ENCODE assay signal across 12 cellular contexts in the genomic region with DNA sequence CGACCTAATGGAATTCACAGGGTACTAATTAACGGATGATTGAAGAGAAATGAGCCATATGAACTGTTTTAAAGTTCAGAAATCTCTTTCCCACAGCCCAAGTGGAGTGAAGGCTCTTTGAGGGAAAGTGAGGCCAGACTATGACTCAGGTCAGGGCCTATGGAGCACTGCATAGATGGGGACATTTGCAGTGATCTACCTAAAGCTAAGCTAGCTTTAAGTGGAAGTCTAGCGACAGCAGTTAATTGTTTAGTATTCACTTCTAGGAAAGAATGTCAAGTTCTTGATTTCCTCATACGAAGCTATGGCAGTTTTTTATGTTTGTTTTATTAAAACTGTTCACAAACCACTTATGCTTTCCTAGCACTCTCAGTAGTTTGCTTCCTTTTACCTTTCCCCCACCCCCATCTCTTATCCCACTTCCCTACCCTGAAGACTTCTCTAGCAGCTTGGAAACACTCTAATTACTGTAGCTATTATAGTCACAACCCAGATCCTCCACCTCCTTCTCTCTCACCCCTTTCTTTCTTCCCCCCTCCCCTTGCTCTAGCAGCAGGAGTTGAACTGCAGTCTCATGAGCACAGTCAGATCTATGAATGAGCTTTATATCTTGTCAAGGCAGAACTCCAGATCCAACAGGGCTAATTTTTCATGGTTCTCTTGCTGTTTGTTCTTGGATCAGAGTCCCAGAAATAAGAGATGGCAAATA. TPM values are rescaled to one million over a fixed set of nuclear protein-coding genes. Genes with fewer than 3 reads are reported as not detected.
A peak's percentile ranks its signal among the peaks of the same experiment; 100 is the strongest.
DNase-seq lines count a peak whose midpoint lies in the region; ATAC-seq, FAIRE-seq and TF ChIP-seq lines count a peak whose summit lies in the region.
"Had no signal": no experiment of that assay in that cellular context is flagged by ENCODE, and none has a peak within 500 bp of the region (broad histone marks: within the 10 kb centered on the region; RNA-seq: fewer than 3 reads in every experiment).

No MANE protein-coding gene starts in this region.

- DNase-seq in ELF-1 (ENCODE audit: low read depth, low spot score) (peak; percentile 14), IMR-90 (no peak), K562 (ENCODE audit: extremely low read depth in 1 of 4, low spot score in 3 of 4) (peak in 1 of 4 experiments; percentile 26), aorta (no peak), cerebellar nuclear complex (lab: John Stamatoyannopoulos, UW) (no peak)
- DNase-seq in naive thymus-derived CD8-positive, alpha-beta T cell, result no peak
- DNase-seq: activated CD4-positive, alpha-beta T cell treated with anti-CD3 and anti-CD28 coated beads for 4 hours; activated naive CD4-positive, alpha-beta T cell treated with anti-CD3 and anti-CD28 coated beads for 36 hours; NCI-H1694 had no signal

- TF ChIP-seq RAD21 in IMR-90 (IDR thresholded peaks at IDR 0.05; ENCODE audit: low read length) (no peak), K562 (CRISPR knock-in tag; conservative IDR thresholded peaks at IDR 0.05 in 1 of 2, IDR thresholded peaks at IDR 0.05 in 1 of 2) (no peak)

- H3K27ac Mint-ChIP-seq in naive thymus-derived CD8-positive, alpha-beta T cell, result peak overlapping the region; percentile 4 to 89 (median 52)
- H3K27ac Mint-ChIP-seq: activated naive CD4-positive, alpha-beta T cell treated with anti-CD3 and anti-CD28 coated beads for 36 hours had no signal

- no peak; the same call in 1 of the 2 replicates for ATAC-seq in IMR-90 (ENCODE audit: low read depth)
- ATAC-seq in K562, result peak; percentile 34
- ATAC-seq in naive thymus-derived CD8-positive, alpha-beta T cell, result peak in 1 of 2 donors; percentile 33
- no peak for ATAC-seq in HG03378 (IDR thresholded peaks at IDR 0.05; ENCODE audit: unreplicated experiment)
- ATAC-seq in HG03439 (IDR thresholded peaks at IDR 0.05; ENCODE audit: unreplicated experiment), result no peak
- no peak for ATAC-seq in aorta (ENCODE audit: low FRiP score)

- H3K27me3 Mint-ChIP-seq in naive thymus-derived CD8-positive, alpha-beta T cell, result no peaks in the 10 kb centered on the region

- H3K4me1 Mint-ChIP-seq in naive thymus-derived CD8-positive, alpha-beta T cell, result peaks cover 34 to 81% (median 75%) of the 10 kb centered on the region in 4 donors

- H3K4me3 Mint-ChIP-seq in naive thymus-derived CD8-positive, alpha-beta T cell, result peak overlapping the region in 9 of 10 donors; percentile 6 to 67 (median 40)
- H3K4me3 Mint-ChIP-seq: activated naive CD4-positive, alpha-beta T cell treated with anti-CD3 and anti-CD28 coated beads for 36 hours had no signal

- H3K79me1 ChIP-seq in IMR-90 (ENCODE audit: low read depth in 1 of 2, low read length in 2 of 2), result peaks cover 39 to 89% of the 10 kb centered on the region in 2 experiments

- H3K36me3 ChIP-seq in IMR-90 (ENCODE audit: control insufficient read depth, insufficient read depth, low read length) (peaks cover 6% of the 10 kb centered on the region; the same call in 1 of the 2 replicates), K562 (ENCODE audit: control insufficient read depth, insufficient read depth, low read length) (peaks cover 40% of the 10 kb centered on the region), aorta (ENCODE audit: control insufficient read depth in 1 of 2, insufficient read depth in 2 of 2, low read length in 1 of 2) (no peaks in the 10 kb centered on the region)

- H3K18ac ChIP-seq in IMR-90 (ENCODE audit: low read depth, low read length), result no peak overlapping the region

- no peak overlapping the region for H2BK5ac ChIP-seq in IMR-90 (ENCODE audit: low read depth, low read length, poor library complexity, severe bottlenecking)

- no peak overlapping the region for H2BK20ac ChIP-seq in IMR-90 (ENCODE audit: low read depth, low read length)

- H2AFZ ChIP-seq in IMR-90 (replicated peaks; ENCODE audit: low read length, poor library complexity) (no peak overlapping the region), K562 (ENCODE audit: low read depth, low read length) (no peak overlapping the region)

- no peak overlapping the region for H4K8ac ChIP-seq in IMR-90 (ENCODE audit: low read depth in 2 of 2, low read length in 2 of 2)

- H3K27me3 ChIP-seq in IMR-90 (ENCODE audit: control insufficient read depth, insufficient read depth, low read length), result no peaks in the 10 kb centered on the region
- H3K27me3 ChIP-seq in K562 (ENCODE audit: control insufficient read depth in 2 of 2, insufficient read depth in 2 of 2, low read length in 2 of 2), result no peaks in the 10 kb centered on the region
- no peaks in the 10 kb centered on the region for H3K27me3 ChIP-seq in aorta (ENCODE audit: control insufficient read depth in 1 of 2, insufficient read depth in 2 of 2, low read length in 1 of 2)

- H3K79me2 ChIP-seq in K562 (ENCODE audit: control insufficient read depth, insufficient read depth, low read length), result peaks cover 95% of the 10 kb centered on the region

- no peak overlapping the region for H3K56ac ChIP-seq in IMR-90 (ENCODE audit: extremely low read depth, insufficient read depth, low read length)

- H2AK5ac ChIP-seq in IMR-90 (ENCODE audit: low read depth, low read length), result no peak overlapping the region

- no peak overlapping the region for H3K27ac ChIP-seq in IMR-90 (ENCODE audit: insufficient read depth, low read length)
- peak overlapping the region; percentile 22; the same call in 2 of the 3 replicates for H3K27ac ChIP-seq in K562 (ENCODE audit: extremely low read depth, low read depth, low read length)
- no peak overlapping the region for H3K27ac ChIP-seq in aorta (ENCODE audit: low read depth in 1 of 2, low read length in 2 of 2)
- H3K27ac ChIP-seq: coronary artery had no signal

- H3K9me3 ChIP-seq in IMR-90 (ENCODE audit: control insufficient read depth, insufficient read depth, low read length) (no peaks in the 10 kb centered on the region), K562 (replicated peaks; ENCODE audit: control insufficient read depth, insufficient read depth, low read depth, low read length) (no peaks in the 10 kb centered on the region), aorta (ENCODE audit: control insufficient read depth, low read length) (no peaks in the 10 kb centered on the region)

- no peak overlapping the region for H4K5ac ChIP-seq in IMR-90 (ENCODE audit: low read depth, low read length)

- H3K9me1 ChIP-seq in IMR-90 (ENCODE audit: insufficient read depth, low read length) (peaks cover 10% of the 10 kb centered on the region), K562 (ENCODE audit: control insufficient read depth, insufficient read depth, low read length) (peaks cover 3% of the 10 kb centered on the region)

- H3K9ac ChIP-seq in IMR-90 (ENCODE audit: low read depth, low read length) (no peak overlapping the region), K562 (ENCODE audit: insufficient read depth in 1 of 2, low read depth in 2 of 2, low read length in 2 of 2) (no peak overlapping the region)

- H3K36me3 Mint-ChIP-seq in naive thymus-derived CD8-positive, alpha-beta T cell, result peaks cover 0 to 45% (median 5%) of the 10 kb centered on the region in 3 donors

- intact Hi-C loops in IMR-90 (cut with micrococcal nuclease), result no loop called here
- intact Hi-C loops in K562 (cut with micrococcal nuclease), result no loop called here
- intact Hi-C loops in aorta (cut with DNase I), result no loop called here

- H4K20me1 ChIP-seq in IMR-90 (ENCODE audit: insufficient read depth, low read length) (peaks cover 76% of the 10 kb centered on the region), K562 (replicated peaks; ENCODE audit: control insufficient read depth, insufficient read depth, low read length) (peaks cover 13% of the 10 kb centered on the region; the same call in 1 of the 2 replicates)

- BruUV-seq in IMR-90 (replicated peaks; lab: Mats Ljungman, UMichigan) (no TSS peak), K562 (replicated peaks; lab: Mats Ljungman, UMichigan) (no TSS peak)

- no peaks in the 10 kb centered on the region for H3K9me3 Mint-ChIP-seq in naive thymus-derived CD8-positive, alpha-beta T cell
- H3K9me3 Mint-ChIP-seq: activated naive CD4-positive, alpha-beta T cell treated with anti-CD3 and anti-CD28 coated beads for 36 hours had no signal

- H2BK15ac ChIP-seq in IMR-90 (ENCODE audit: low read depth, low read length), result no peak overlapping the region

- 0 out of 2 replicates have a peak overlapping the region, but pooled peaks have one; percentile 2 for H3K23ac ChIP-seq in IMR-90 (ENCODE audit: low read depth, low read length)

- no CpG with 5 or more reads among the region's 4 CpGs for WGBS in IMR-90 (ENCODE audit: extremely low coverage in 2 of 2, insufficient read length in 1 of 2), 2 experiments
- 30% methylated on average over 4 of the region's 4 CpGs for WGBS in K562 (ENCODE audit: insufficient coverage, low coverage, missing lambda C conversion rate)
- WGBS in aorta, 2 donors, result 65 to 73% methylated on average over 4 of the region's 4 CpGs

- peak; percentile 58 for FAIRE-seq in K562 (lab: Jason Lieb, UNC)

- no peak overlapping the region for H3K4ac ChIP-seq in IMR-90 (ENCODE audit: low read depth, low read length)

- dilution Hi-C loops in IMR-90 (cut with HindIII; ENCODE audit: low sequenced_read_pairs, unreplicated experiment), result no loop called here

- no peak overlapping the region for H2BK120ac ChIP-seq in IMR-90 (ENCODE audit: low read depth, low read length)

- TF ChIP-seq EP300 in K562 (IDR thresholded peaks at IDR 0.05; ENCODE audit: low read length), result no peak

- H3K4me2 ChIP-seq in IMR-90 (ENCODE audit: low read depth, low read length) (0 out of 2 replicates have a peak overlapping the region, but pooled peaks have one; percentile 41), K562 (ENCODE audit: insufficient read depth, low read length) (peak overlapping the region; percentile 6; the same call in 1 of the 2 replicates)

- TF ChIP-seq POLR2A in IMR-90 (IDR thresholded peaks at IDR 0.05; ENCODE audit: low read depth, low read length), result no peak
- TF ChIP-seq POLR2A in K562 (conservative IDR thresholded peaks at IDR 0.05), result no peak

- no peak for TF ChIP-seq CTCF in IMR-90 (conservative IDR thresholded peaks at IDR 0.05; ENCODE audit: low read depth, low read length)
- no peak for TF ChIP-seq CTCF in K562 (IDR thresholded peaks at IDR 0.05 in 2 of 3, conservative IDR thresholded peaks at IDR 0.05 in 1 of 3; ENCODE audit: insufficient read depth in 2 of 3, low read depth in 1 of 3, low read length in 3 of 3)

- peak overlapping the region; percentile 24; the same call in 1 of the 2 replicates for H3K14ac ChIP-seq in IMR-90 (replicated peaks; ENCODE audit: low read depth, low read length)

- in situ Hi-C loops in IMR-90 (cut with MboI; ENCODE audit: low sequenced_read_pairs), result no loop called here
- in situ Hi-C loops in K562 (cut with MboI), result no loop called here

- H3K4me3 ChIP-seq in IMR-90 (ENCODE audit: insufficient read depth, low read depth, low read length) (no peak overlapping the region), K562 (no peak overlapping the region), aorta (ENCODE audit: low read length in 2 of 2) (no peak overlapping the region)
- H3K4me3 ChIP-seq: coronary artery had no signal

- CTCF ChIA-PET in IMR-90 (lab: Yijun Ruan, JAX), result no interaction called here
- CTCF ChIA-PET in K562 (lab: Yijun Ruan, JAX; ENCODE audit: low intra/inter-chr PET ratio), result no interaction called here

- POLR2A ChIA-PET in IMR-90 (lab: Charles Lee; ENCODE audit: unreplicated experiment) (no interaction called here), K562 (lab: Yijun Ruan, JAX) (interaction anchor here (0.8 to 4.9 kb wide), 3 partner anchors 14 to 28 kb away, joined by 3 to 38 read pairs (median 3); no protein-coding TSS in a partner anchor)
- POLR2A ChIA-PET in naive thymus-derived CD8-positive, alpha-beta T cell (lab: Charles Lee), result interaction anchor here (0.5 to 2.0 kb wide), 2 partner anchors 11 to 183 kb away, joined by 6 to 8 read pairs; no protein-coding TSS in a partner anchor

- H3K4me1 ChIP-seq in IMR-90 (ENCODE audit: control insufficient read depth, insufficient read depth, low read length) (peaks cover 10% of the 10 kb centered on the region), K562 (replicated peaks in 1 of 2; ENCODE audit: control insufficient read depth in 2 of 2, insufficient read depth in 2 of 2, low read length in 2 of 2) (peaks cover 13 to 37% of the 10 kb centered on the region in 2 experiments; a peak in 4 of 5 replicates), aorta (ENCODE audit: control insufficient read depth in 1 of 2, insufficient read depth in 2 of 2, low read length in 2 of 2) (peaks cover 4 to 11% of the 10 kb centered on the region in 2 donors)

- H2AK9ac ChIP-seq in IMR-90 (replicated peaks; ENCODE audit: low read depth, low read length, poor library complexity), result no peak overlapping the region

- H4K91ac ChIP-seq in IMR-90 (ENCODE audit: insufficient read depth, low read depth, low read length), result no peak overlapping the region

RNA-seq across cellular contexts. Expression of gene ZNF609, which starts 6.2 kb away (rescaled TPM):
- 10.4 and 12.2 TPM in 2 replicates for total RNA-seq in IMR-90 (2012; rRNA removed)
- 12.5 and 12.6 TPM in 2 replicates for polyA plus RNA-seq in IMR-90 (2012; rRNA removed)
- polyA plus RNA-seq in IMR-90 (2012; cell fraction: cytosol; rRNA removed), result 6.4 and 6.7 TPM in 2 replicates
- polyA plus RNA-seq in IMR-90 (2012; cell fraction: nucleus; rRNA removed; ENCODE audit: low replicate concordance), result 9.3 and 18.1 TPM in 2 replicates
- total RNA-seq in K562 (2011; cell fraction: chromatin; rRNA removed; ENCODE audit: low replicate concordance), result 86.9 and 163 TPM in 2 replicates
- total RNA-seq in K562 (2011; cell fraction: nucleolus; rRNA removed), result 41.4 and 47.1 TPM in 2 replicates
- 93.0 and 141 TPM in 2 replicates for total RNA-seq in K562 (2011; cell fraction: nucleoplasm; rRNA removed)
- total RNA-seq in K562 (2014; rRNA removed), result 17.1 and 18.2 TPM in 2 replicates
- 21.9 and 23.5 TPM in 2 replicates for total RNA-seq in K562 (2014; rRNA removed; fragmentation: Illumina TruSeq; extraction: Trizol)
- 17.8 and 19.6 TPM in 2 replicates for total RNA-seq in K562 (2015; rRNA removed; fragmentation: Illumina TruSeq; extraction: Trizol)
- total RNA-seq in K562 (2021), result 38.4 and 38.7 TPM in 2 replicates
- polyA plus RNA-seq in K562 (2011; rRNA removed), result 21.3 TPM in 2 replicates
- 11.0 and 11.1 TPM in 2 replicates for polyA plus RNA-seq in K562 (2011; cell fraction: cytosol; rRNA removed)
- 29.8 and 33.7 TPM in 2 replicates for polyA plus RNA-seq in K562 (2011; cell fraction: nucleus; rRNA removed)
- polyA plus RNA-seq in K562 (2012), result 18.5 and 21.6 TPM in 2 replicates
- polyA plus RNA-seq in K562 (2014; fragmentation: Illumina TruSeq; extraction: Trizol), result 29.2 and 34.2 TPM in 2 replicates
- 1 to 10 TPM; 3.0 to 7.6 TPM for polyA plus RNA-seq in K562 (2014; fragmentation: Nextera tagmentation; extraction: Ambion mirVana)
- polyA plus RNA-seq in K562 (2014; rRNA removed), result 15.2 and 16.0 TPM in 2 replicates
- polyA minus RNA-seq in K562 (2011; rRNA and poly(A)+ RNA removed), result 72.3 and 75.6 TPM in 2 replicates
- polyA minus RNA-seq in K562 (2011; cell fraction: cytosol; rRNA and poly(A)+ RNA removed), result 20.1 and 34.1 TPM in 2 replicates
- polyA minus RNA-seq in K562 (2011; cell fraction: nucleus; rRNA and poly(A)+ RNA removed), result 12.9 and 19.5 TPM in 2 replicates
- 10 to 100 TPM; 66.1 to 68.2 TPM for total RNA-seq in naive thymus-derived CD8-positive, alpha-beta T cell
- 10 to 100 TPM; 10.2 to 23.7 (median 13.5) TPM for polyA plus RNA-seq in naive thymus-derived CD8-positive, alpha-beta T cell
- 10 to 100 TPM; 40.5 to 46.7 TPM for total RNA-seq in aorta
- polyA plus RNA-seq in aorta, result 1 to 10 TPM; 5.4 to 6.7 TPM
